In genomic region chr12:123973552-123974341, GRCh38 we compare ENCODE assay signal across 1 cellular context.
A peak's percentile ranks its signal among the peaks of the same experiment; 100 is the strongest.
TF ChIP-seq lines count a peak whose summit lies in the region.

No MANE protein-coding gene starts in this region.

TF ChIP-seq in HepG2, 621 proteins besides CTCF, POLR2A, EP300 and RAD21 (continued from another document and continues in another):
- TF ChIP-seq NFAT5 (CRISPR knock-in tag; IDR thresholded peaks at IDR 0.05) (no peak), BRCA1 (CRISPR knock-in tag; IDR thresholded peaks at IDR 0.05) (no peak), ZNF362 (CRISPR knock-in tag; IDR thresholded peaks at IDR 0.05; ENCODE audit: borderline replicate concordance) (no peak), SIX4 (CRISPR knock-in tag; IDR thresholded peaks at IDR 0.05) (no peak), ZHX2 (IDR thresholded peaks at IDR 0.05; ENCODE audit: low read depth) (no peak), ZHX2 (CRISPR knock-in tag; IDR thresholded peaks at IDR 0.05; ENCODE audit: borderline replicate concordance) (no peak), RBFOX2 (IDR thresholded peaks at IDR 0.05; ENCODE audit: low read depth, low read length) (peak; percentile 69; the same call in 1 of the 2 replicates), KMT2A (CRISPR knock-in tag; IDR thresholded peaks at IDR 0.05) (peak; percentile 49), ZMAT3 (CRISPR knock-in tag; conservative IDR thresholded peaks at IDR 0.05) (no peak), CREB1 (IDR thresholded peaks at IDR 0.05) (no peak), CREB1 (CRISPR knock-in tag; IDR thresholded peaks at IDR 0.05) (no peak), PLSCR1 (CRISPR knock-in tag; IDR thresholded peaks at IDR 0.05; ENCODE audit: borderline replicate concordance) (no peak), SP2 (CRISPR knock-in tag; IDR thresholded peaks at IDR 0.05) (no peak), MIXL1 (CRISPR knock-in tag; IDR thresholded peaks at IDR 0.05) (no peak), ZNF224 (CRISPR knock-in tag; IDR thresholded peaks at IDR 0.05) (no peak), ZSCAN21 (CRISPR knock-in tag; IDR thresholded peaks at IDR 0.05; ENCODE audit: borderline replicate concordance) (no peak), HDAC1 (CRISPR knock-in tag; IDR thresholded peaks at IDR 0.05) (peak; percentile 42; the same call in 1 of the 2 replicates), ZC3H13 (CRISPR knock-in tag; IDR thresholded peaks at IDR 0.05) (no peak), ATF7 (IDR thresholded peaks at IDR 0.05) (no peak), ATF7 (CRISPR knock-in tag; IDR thresholded peaks at IDR 0.05) (no peak), ZNF770 (CRISPR knock-in tag; IDR thresholded peaks at IDR 0.05) (0 out of 2 replicates have a peak, but pooled peaks have one; percentile 34), SALL2 (CRISPR knock-in tag; IDR thresholded peaks at IDR 0.05) (no peak), ARID4A (CRISPR knock-in tag; IDR thresholded peaks at IDR 0.05; ENCODE audit: borderline replicate concordance) (peak; percentile 75), RBM39 (IDR thresholded peaks at IDR 0.05; ENCODE audit: low read depth, low read length, poor library complexity, severe bottlenecking) (no peak), ZNF460 (CRISPR knock-in tag; IDR thresholded peaks at IDR 0.05; ENCODE audit: borderline replicate concordance) (no peak), ZNF484 (CRISPR knock-in tag; IDR thresholded peaks at IDR 0.05; ENCODE audit: borderline replicate concordance, low read depth) (no peak), ZNF597 (CRISPR knock-in tag; IDR thresholded peaks at IDR 0.05) (no peak), RBM22 (optimal IDR thresholded peaks at IDR 0.05; ENCODE audit: low read length) (no peak), ESRRA (CRISPR knock-in tag; IDR thresholded peaks at IDR 0.05; ENCODE audit: low read depth) (no peak), ZNF775 (CRISPR knock-in tag; IDR thresholded peaks at IDR 0.05; ENCODE audit: borderline replicate concordance) (no peak), ARHGAP35 (CRISPR knock-in tag; IDR thresholded peaks at IDR 0.05; ENCODE audit: borderline replicate concordance) (no peak), ZNF547 (CRISPR knock-in tag; IDR thresholded peaks at IDR 0.05) (0 out of 2 replicates have a peak, but pooled peaks have one; percentile 43), ZNF788 (CRISPR knock-in tag; IDR thresholded peaks at IDR 0.05; ENCODE audit: borderline replicate concordance) (peak; percentile 54; the same call in 1 of the 2 replicates), MAFK (conservative IDR thresholded peaks at IDR 0.05 in 1 of 2, IDR thresholded peaks at IDR 0.05 in 1 of 2; ENCODE audit: low read length in 2 of 2) (no peak), ZNF512B (CRISPR knock-in tag; IDR thresholded peaks at IDR 0.05; ENCODE audit: borderline replicate concordance) (no peak)
